Comparison of ENCODE assay signal across 18 cellular contexts in genomic region chr21:45506836-45507522, GRCh38. TPM values are rescaled to one million over a fixed set of nuclear protein-coding genes. Genes with fewer than 3 reads are reported as not detected.
DNase-seq lines count a peak whose midpoint lies in the region; ATAC-seq, FAIRE-seq and TF ChIP-seq lines count a peak whose summit lies in the region.
"Had no signal": no experiment of that assay in that cellular context is flagged by ENCODE, and none has a peak within 500 bp of the region (broad histone marks: within the 10 kb centered on the region; RNA-seq: fewer than 3 reads in every experiment).

No MANE protein-coding gene starts in this region.

- no peak overlapping the region for H3K4me2 ChIP-seq in A549
- no peak overlapping the region for H3K4me2 ChIP-seq in osteoblast (ENCODE audit: insufficient read depth, low read length)

- H3K36me3 Mint-ChIP-seq in Caco-2 (ENCODE audit: insufficient read depth, unreplicated experiment), result peaks cover 76% of the 10 kb centered on the region

- POLR2A ChIA-PET in A549 (lab: Yijun Ruan, JAX) (no interaction called here), Caco-2 (lab: Charles Lee) (no interaction called here)

- TF ChIP-seq POLR2A in A549 (IDR thresholded peaks at IDR 0.05; ENCODE audit: low read length), result no peak

- H3K27me3 ChIP-seq in Caco-2 (replicated peaks; ENCODE audit: control insufficient read depth, insufficient read depth, low read length) (no peaks in the 10 kb centered on the region), cardiac muscle cell (no peaks in the 10 kb centered on the region), osteoblast (ENCODE audit: insufficient read depth, low read length) (no peaks in the 10 kb centered on the region)
- H3K27me3 ChIP-seq: heart right ventricle, thyroid gland had no signal

- no peak overlapping the region for H3K4me3 ChIP-seq in A549
- H3K4me3 ChIP-seq in Caco-2 (ENCODE audit: low read depth, low read length), result no peak overlapping the region
- H3K4me3 ChIP-seq in cardiac muscle cell, result no peak overlapping the region
- H3K4me3 ChIP-seq in mucosa of descending colon, result no peak overlapping the region
- H3K4me3 ChIP-seq in osteoblast (ENCODE audit: insufficient read depth, low read length), result no peak overlapping the region
- H3K4me3 ChIP-seq: heart right ventricle, thyroid gland had no signal

- H3K27me3 Mint-ChIP-seq in Caco-2 (ENCODE audit: insufficient read depth, unreplicated experiment), result no peaks in the 10 kb centered on the region
- H3K27me3 Mint-ChIP-seq: T-cell had no signal

- H3K4me1 Mint-ChIP-seq in Caco-2 (ENCODE audit: low read depth, unreplicated experiment), result peaks cover 11% of the 10 kb centered on the region
- H3K4me1 Mint-ChIP-seq: T-cell had no signal

- peak; percentile 4 to 7; a peak in 3 of 6 replicates for ATAC-seq in A549
- peak; percentile 18 for ATAC-seq in mucosa of descending colon
- ATAC-seq: CD8-positive, alpha-beta T cell; heart right ventricle; T-cell had no signal

- no peaks in the 10 kb centered on the region for H3K79me2 ChIP-seq in osteoblast (ENCODE audit: insufficient read depth, low read length)

- H3K36me3 ChIP-seq in Caco-2 (ENCODE audit: control insufficient read depth, insufficient read depth, low read length) (no peaks in the 10 kb centered on the region; the same call in 1 of the 2 replicates), cardiac muscle cell (peaks cover 22% of the 10 kb centered on the region), mucosa of descending colon (ENCODE audit: low read depth) (no peaks in the 10 kb centered on the region), osteoblast (ENCODE audit: insufficient read depth, low read length) (no peaks in the 10 kb centered on the region)

- H3K9me3 ChIP-seq in A549 (no peaks in the 10 kb centered on the region), Caco-2 (no peaks in the 10 kb centered on the region), cardiac muscle cell (ENCODE audit: low read depth) (no peaks in the 10 kb centered on the region), mucosa of descending colon (no peaks in the 10 kb centered on the region), osteoblast (ENCODE audit: low read depth, low read length) (no peaks in the 10 kb centered on the region)
- H3K9me3 ChIP-seq: heart right ventricle, thyroid gland had no signal

- intact Hi-C loops in Caco-2 (cut with micrococcal nuclease; ENCODE audit: unreplicated experiment), result no loop called here
- intact Hi-C loops in mucosa of descending colon (cut with DNase I, micrococcal nuclease), result no loop called here

- no TSS peak for BruUV-seq in Caco-2 (replicated peaks; lab: Mats Ljungman, UMichigan)

- CTCF ChIA-PET in A549 (lab: Yijun Ruan, JAX), result no interaction called here
- CTCF ChIA-PET in Caco-2 (lab: Charles Lee), result no interaction called here

- H3K27ac ChIP-seq in A549 (no peak overlapping the region), cardiac muscle cell (peak overlapping the region; percentile 39), osteoblast (ENCODE audit: low read depth, low read length) (no peak overlapping the region)
- H3K27ac ChIP-seq: heart right ventricle, thyroid gland had no signal

- H3K4me1 ChIP-seq in A549, result no peaks in the 10 kb centered on the region
- H3K4me1 ChIP-seq in Caco-2, result peaks cover 6% of the 10 kb centered on the region; the same call in 1 of the 2 replicates
- H3K4me1 ChIP-seq in cardiac muscle cell (ENCODE audit: low read depth), result no peaks in the 10 kb centered on the region
- no peaks in the 10 kb centered on the region for H3K4me1 ChIP-seq in mucosa of descending colon (ENCODE audit: low read depth)
- no peaks in the 10 kb centered on the region for H3K4me1 ChIP-seq in osteoblast (ENCODE audit: insufficient read depth, low read length)
- H3K4me1 ChIP-seq: heart right ventricle, thyroid gland had no signal

- no peak for TF ChIP-seq EP300 in A549 (IDR thresholded peaks at IDR 0.05)

- peak overlapping the region; percentile 39 for H3K27ac Mint-ChIP-seq in Caco-2 (ENCODE audit: unreplicated experiment)
- H3K27ac Mint-ChIP-seq: T-cell had no signal

- TF ChIP-seq CTCF in A549 (IDR thresholded peaks at IDR 0.05) (no peak), Caco-2 (IDR thresholded peaks at IDR 0.05; ENCODE audit: insufficient read depth in 1 of 2, low read depth in 1 of 2, low read length in 1 of 2, severe bottlenecking in 1 of 2, unreplicated experiment in 1 of 2) (no peak), cardiac muscle cell (IDR thresholded peaks at IDR 0.05; ENCODE audit: low read depth, low read length) (no peak), mucosa of descending colon (IDR thresholded peaks at IDR 0.05) (no peak), osteoblast (IDR thresholded peaks at IDR 0.05; ENCODE audit: extremely low read depth, low read depth, low read length) (no peak)

- WGBS in A549 (ENCODE audit: missing lambda C conversion rate), result 80% methylated on average over 4 of the region's 13 CpGs

- DNase-seq in A549 (ENCODE audit: low read depth in 1 of 2, low spot score in 1 of 2) (no peak), Caco-2 (peak in 1 of 2 experiments; percentile 25), cardiac muscle cell (ENCODE audit: low read depth in 1 of 2, low spot score in 1 of 2) (no peak), mucosa of descending colon (peak in 2 of 3 donors; percentile 38 to 46), HTR-8/SVneo (ENCODE audit: insufficient read length, low spot score) (no peak), osteoblast (ENCODE audit: insufficient read length, low spot score, missing footprints) (no peak), NCI-H2029 treated with DMSO at 0.1 percent for 48 hours (lab: John Stamatoyannopoulos, UW) (no peak), COLO668 (lab: John Stamatoyannopoulos, UW; ENCODE audit: unreplicated experiment) (no peak)
- DNase-seq: activated CD4-positive, alpha-beta T cell treated with anti-CD3 and anti-CD28 coated beads for 48 hours; activated gamma-delta T cell treated with Interleukin-2 at 50 U/mL for 16 hours; DMS79 treated with DMSO at 0.1 percent for 48 hours; NCI-H1092; T-cell; thyroid gland had no signal

- no peak overlapping the region for H2AFZ ChIP-seq in osteoblast (ENCODE audit: low read length)

- FAIRE-seq in A549 (lab: Jason Lieb, UNC) (no peak), HTR-8/SVneo (lab: Jason Lieb, UNC) (no peak)
- FAIRE-seq: GM12892, H1 had no signal

- H3K4me3 Mint-ChIP-seq in Caco-2 (ENCODE audit: unreplicated experiment), result no peak overlapping the region
- H3K4me3 Mint-ChIP-seq: CD8-positive, alpha-beta T cell; T-cell had no signal

- TF ChIP-seq RAD21 in A549 (conservative IDR thresholded peaks at IDR 0.05 in 1 of 2, IDR thresholded peaks at IDR 0.05 in 1 of 2), result no peak

- no peaks in the 10 kb centered on the region for H3K9me3 Mint-ChIP-seq in Caco-2 (ENCODE audit: unreplicated experiment)

- no peaks in the 10 kb centered on the region for H4K20me1 ChIP-seq in osteoblast (ENCODE audit: insufficient read depth, low read length)

TF ChIP-seq in A549, 52 proteins besides CTCF, POLR2A, EP300 and RAD21 (continues in another document):
- TF ChIP-seq CEBPB (IDR thresholded peaks at IDR 0.05) (no peak), CBX8 (IDR thresholded peaks at IDR 0.05) (no peak), MAZ (IDR thresholded peaks at IDR 0.05; ENCODE audit: borderline replicate concordance, low read depth, low read length) (no peak), SREBF2 (IDR thresholded peaks at IDR 0.05) (no peak), FOSB (CRISPR knock-in tag; IDR thresholded peaks at IDR 0.05) (no peak), MAX (IDR thresholded peaks at IDR 0.05) (no peak), HOXA7 (CRISPR knock-in tag; IDR thresholded peaks at IDR 0.05) (no peak), ESRRA (IDR thresholded peaks at IDR 0.05; ENCODE audit: borderline replicate concordance, low read length) (no peak), HDAC2 (IDR thresholded peaks at IDR 0.05) (no peak), SMC3 (IDR thresholded peaks at IDR 0.05) (no peak), ZNF302 (CRISPR knock-in tag; IDR thresholded peaks at IDR 0.05) (no peak), RNF2 (IDR thresholded peaks at IDR 0.05; ENCODE audit: borderline replicate concordance, low read depth) (no peak), HOXB5 (CRISPR knock-in tag; IDR thresholded peaks at IDR 0.05) (no peak), CHD2 (IDR thresholded peaks at IDR 0.05; ENCODE audit: low read length, partially characterized antibody) (no peak)
- TF ChIP-seq, protein P1, sequence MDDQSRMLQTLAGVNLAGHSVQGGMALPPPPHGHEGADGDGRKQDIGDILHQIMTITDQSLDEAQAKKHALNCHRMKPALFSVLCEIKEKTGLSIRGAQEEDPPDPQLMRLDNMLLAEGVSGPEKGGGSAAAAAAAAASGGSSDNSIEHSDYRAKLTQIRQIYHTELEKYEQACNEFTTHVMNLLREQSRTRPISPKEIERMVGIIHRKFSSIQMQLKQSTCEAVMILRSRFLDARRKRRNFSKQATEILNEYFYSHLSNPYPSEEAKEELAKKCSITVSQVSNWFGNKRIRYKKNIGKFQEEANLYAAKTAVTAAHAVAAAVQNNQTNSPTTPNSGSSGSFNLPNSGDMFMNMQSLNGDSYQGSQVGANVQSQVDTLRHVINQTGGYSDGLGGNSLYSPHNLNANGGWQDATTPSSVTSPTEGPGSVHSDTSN (IDR thresholded peaks at IDR 0.05), result no peak

RNA-seq across cellular contexts. Expression of gene SLC19A1, which starts 35.3 kb away (rescaled TPM):
- polyA plus RNA-seq in A549 (2011; rRNA removed) (9.8 and 11.0 TPM in 2 replicates), A549 (2017; fragmentation: RNase III; extraction: RNeasy Plus Mini Kit Qiagen cat#74134 plus additional on column Dnase treatment) (13.8 to 14.0 TPM (median 14.0 TPM) in 3 replicates), cardiac muscle cell (35.1 and 50.3 TPM in 2 replicates)
- polyA plus RNA-seq in A549 (2012; cell fraction: cytosol; rRNA removed), result 26.6 and 40.5 TPM in 2 replicates
- polyA plus RNA-seq in A549 (2012; cell fraction: nucleus; rRNA removed), result 78.9 and 138 TPM in 2 replicates
- 8.2 and 11.1 TPM in 2 replicates for polyA minus RNA-seq in A549 (2011; rRNA and poly(A)+ RNA removed)
- total RNA-seq in Caco-2 (2022) (45.4 and 47.3 TPM in 2 replicates), cardiac muscle cell (19.5 and 25.4 TPM in 2 replicates), mucosa of descending colon (10 to 100 TPM; 12.6 to 22.8 (median 12.7) TPM), osteoblast (2.9 and 3.2 TPM in 2 replicates)

Comparison
In these comparisons a context has a peak if more than half of its experiments do, and no peak if none do; other contexts are left out.
1. DNase-seq: peak in mucosa of descending colon (2 of 3); none in A549 (0 of 2), cardiac muscle cell (0 of 2), HTR-8/SVneo (single experiment), osteoblast (single experiment), NCI-H2029 treated with DMSO at 0.1 percent for 48 hours (single experiment) and COLO668 (single experiment).